ENCODE assay signal across 8 cellular contexts in genomic region chr14:44898547-44898946, GRCh38.
A peak's percentile ranks its signal among the peaks of the same experiment; 100 is the strongest.
DNase-seq lines count a peak whose midpoint lies in the region; ATAC-seq and TF ChIP-seq lines count a peak whose summit lies in the region.

No MANE protein-coding gene starts in this region.

- TF ChIP-seq CTCF in natural killer cell (IDR thresholded peaks at IDR 0.05) = no peak

- H3K36me3 Mint-ChIP-seq in natural killer cell = no peaks in the 10 kb centered on the region

- H3K4me1 ChIP-seq in BLaER1 = peaks cover 11% of the 10 kb centered on the region
- peaks cover 15% of the 10 kb centered on the region for H3K4me1 ChIP-seq in Karpas-422 (ENCODE audit: low read length)
- H3K4me1 ChIP-seq in ectodermal cell (ENCODE audit: control insufficient read depth, insufficient read depth, low read length) = no peaks in the 10 kb centered on the region

- peak overlapping the region; percentile 86 for H3K4me3 Mint-ChIP-seq in natural killer cell

- peak overlapping the region; percentile 88 to 97 for H3K27ac Mint-ChIP-seq in natural killer cell

- H3K9me3 ChIP-seq in BLaER1 (peaks cover 15% of the 10 kb centered on the region), Karpas-422 (ENCODE audit: low read length) (no peaks in the 10 kb centered on the region), ectodermal cell (ENCODE audit: control insufficient read depth, low read length) (peaks cover 3% of the 10 kb centered on the region)

- H2AFZ ChIP-seq in Karpas-422 (ENCODE audit: low read length) = no peak overlapping the region

- peaks cover 11 to 14% of the 10 kb centered on the region in 2 donors for H3K4me1 Mint-ChIP-seq in natural killer cell

- no peak overlapping the region for H3K27ac ChIP-seq in BLaER1
- H3K27ac ChIP-seq in Karpas-422 (ENCODE audit: low read length) = no peak overlapping the region
- no peak overlapping the region for H3K27ac ChIP-seq in ectodermal cell (ENCODE audit: insufficient read depth, low read depth, low read length, poor library complexity, severe bottlenecking)

- POLR2A ChIA-PET in HEK293T (lab: Yijun Ruan, JAX) = no interaction called here

- H3K9ac ChIP-seq in BLaER1 (no peak overlapping the region), Karpas-422 (ENCODE audit: low read length) (peak overlapping the region; percentile 88)

- no peaks in the 10 kb centered on the region for H3K9me3 Mint-ChIP-seq in natural killer cell

- no peak overlapping the region; the same call in 1 of the 2 replicates for H3K4me3 ChIP-seq in BLaER1
- H3K4me3 ChIP-seq in Karpas-422 (ENCODE audit: low read length) = peak overlapping the region; percentile 75
- peak overlapping the region; percentile 88 for H3K4me3 ChIP-seq in ectodermal cell (ENCODE audit: insufficient read depth, low read depth, low read length)

- DNase-seq in Karpas-422 = no peak
- DNase-seq in natural killer cell = no peak
- no peak for DNase-seq in NCI-H2171 treated with DMSO at 0.1 percent for 48 hours (lab: John Stamatoyannopoulos, UW)
- no peak for DNase-seq in HEK293T (ENCODE audit: extremely low spot score)
- DNase-seq in germinal center (ENCODE audit: low spot score) = no peak

- CTCF ChIA-PET in HEK293T (lab: Yijun Ruan, JAX) = no interaction called here

- intact Hi-C loops in natural killer cell (cut with micrococcal nuclease) = loop anchor here (5.0 kb wide), 1 partner anchor 354 kb away; the partner anchor contains the start of gene MIS18BP1

- H3K27me3 Mint-ChIP-seq in natural killer cell (ENCODE audit: low read depth in 2 of 2) = no peaks in the 10 kb centered on the region

- H4K20me1 ChIP-seq in BLaER1 (no peaks in the 10 kb centered on the region), Karpas-422 (ENCODE audit: insufficient read depth, low read depth, low read length) (no peaks in the 10 kb centered on the region)

- H3K27me3 ChIP-seq in BLaER1 (no peaks in the 10 kb centered on the region), Karpas-422 (ENCODE audit: low read length) (no peaks in the 10 kb centered on the region), ectodermal cell (ENCODE audit: control insufficient read depth, insufficient read depth, low read length, poor library complexity, severe bottlenecking) (no peaks in the 10 kb centered on the region)

- peaks cover 17% of the 10 kb centered on the region for H3K79me2 ChIP-seq in Karpas-422 (ENCODE audit: low read length)

- WGBS in ectodermal cell, 2 experiments = 80 to 100% methylated on average over 4 to 6 of the region's 6 CpGs

- ATAC-seq in natural killer cell = no peak
- ATAC-seq in HG02884 (IDR thresholded peaks at IDR 0.05; ENCODE audit: unreplicated experiment) = no peak

- H3K9me2 ChIP-seq in Karpas-422 (replicated peaks; ENCODE audit: insufficient read depth, low read length) = no peaks in the 10 kb centered on the region

- H3K36me3 ChIP-seq in BLaER1 (no peaks in the 10 kb centered on the region), Karpas-422 (ENCODE audit: insufficient read depth, low read length) (no peaks in the 10 kb centered on the region), ectodermal cell (ENCODE audit: control insufficient read depth, insufficient read depth, low read length) (no peaks in the 10 kb centered on the region)

- H3K4me2 ChIP-seq in BLaER1 (peak overlapping the region; percentile 82), Karpas-422 (ENCODE audit: low read depth, low read length, poor library complexity, severe bottlenecking) (peak overlapping the region; percentile 79)

TF ChIP-seq in HEK293T, 16 proteins besides CTCF, POLR2A, EP300 and RAD21:
- no peak for TF ChIP-seq TARDBP (IDR thresholded peaks at IDR 0.05)
- no peak for TF ChIP-seq FOXA1 (IDR thresholded peaks at IDR 0.05)
- no peak for TF ChIP-seq ZNF384 (IDR thresholded peaks at IDR 0.05)
- no peak for TF ChIP-seq FOXK2 (IDR thresholded peaks at IDR 0.05)
- no peak for TF ChIP-seq SUZ12 (IDR thresholded peaks at IDR 0.05)
- TF ChIP-seq L3MBTL2 (conservative IDR thresholded peaks at IDR 0.05) = no peak
- no peak for TF ChIP-seq SP1 (IDR thresholded peaks at IDR 0.05)
- TF ChIP-seq ARNT (IDR thresholded peaks at IDR 0.05) = no peak
- TF ChIP-seq LEF1 (IDR thresholded peaks at IDR 0.05; ENCODE audit: borderline replicate concordance) = no peak
- TF ChIP-seq, protein P1, sequence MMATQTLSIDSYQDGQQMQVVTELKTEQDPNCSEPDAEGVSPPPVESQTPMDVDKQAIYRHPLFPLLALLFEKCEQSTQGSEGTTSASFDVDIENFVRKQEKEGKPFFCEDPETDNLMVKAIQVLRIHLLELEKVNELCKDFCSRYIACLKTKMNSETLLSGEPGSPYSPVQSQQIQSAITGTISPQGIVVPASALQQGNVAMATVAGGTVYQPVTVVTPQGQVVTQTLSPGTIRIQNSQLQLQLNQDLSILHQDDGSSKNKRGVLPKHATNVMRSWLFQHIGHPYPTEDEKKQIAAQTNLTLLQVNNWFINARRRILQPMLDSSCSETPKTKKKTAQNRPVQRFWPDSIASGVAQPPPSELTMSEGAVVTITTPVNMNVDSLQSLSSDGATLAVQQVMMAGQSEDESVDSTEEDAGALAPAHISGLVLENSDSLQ (IDR thresholded peaks at IDR 0.05) = no peak
- TF ChIP-seq BHLHE40 (IDR thresholded peaks at IDR 0.05; ENCODE audit: borderline replicate concordance) = no peak
- no peak for TF ChIP-seq HDGF (IDR thresholded peaks at IDR 0.05; ENCODE audit: borderline replicate concordance)
- no peak for TF ChIP-seq FOXM1 (IDR thresholded peaks at IDR 0.05; ENCODE audit: borderline replicate concordance)
- TF ChIP-seq NFRKB (IDR thresholded peaks at IDR 0.05) = no peak
- no peak for TF ChIP-seq CTBP1 (IDR thresholded peaks at IDR 0.05; ENCODE audit: borderline replicate concordance)
- no peak for TF ChIP-seq ELF4 (IDR thresholded peaks at IDR 0.05)
